ENCODE assay signal across 8 cellular contexts in the genomic region with DNA sequence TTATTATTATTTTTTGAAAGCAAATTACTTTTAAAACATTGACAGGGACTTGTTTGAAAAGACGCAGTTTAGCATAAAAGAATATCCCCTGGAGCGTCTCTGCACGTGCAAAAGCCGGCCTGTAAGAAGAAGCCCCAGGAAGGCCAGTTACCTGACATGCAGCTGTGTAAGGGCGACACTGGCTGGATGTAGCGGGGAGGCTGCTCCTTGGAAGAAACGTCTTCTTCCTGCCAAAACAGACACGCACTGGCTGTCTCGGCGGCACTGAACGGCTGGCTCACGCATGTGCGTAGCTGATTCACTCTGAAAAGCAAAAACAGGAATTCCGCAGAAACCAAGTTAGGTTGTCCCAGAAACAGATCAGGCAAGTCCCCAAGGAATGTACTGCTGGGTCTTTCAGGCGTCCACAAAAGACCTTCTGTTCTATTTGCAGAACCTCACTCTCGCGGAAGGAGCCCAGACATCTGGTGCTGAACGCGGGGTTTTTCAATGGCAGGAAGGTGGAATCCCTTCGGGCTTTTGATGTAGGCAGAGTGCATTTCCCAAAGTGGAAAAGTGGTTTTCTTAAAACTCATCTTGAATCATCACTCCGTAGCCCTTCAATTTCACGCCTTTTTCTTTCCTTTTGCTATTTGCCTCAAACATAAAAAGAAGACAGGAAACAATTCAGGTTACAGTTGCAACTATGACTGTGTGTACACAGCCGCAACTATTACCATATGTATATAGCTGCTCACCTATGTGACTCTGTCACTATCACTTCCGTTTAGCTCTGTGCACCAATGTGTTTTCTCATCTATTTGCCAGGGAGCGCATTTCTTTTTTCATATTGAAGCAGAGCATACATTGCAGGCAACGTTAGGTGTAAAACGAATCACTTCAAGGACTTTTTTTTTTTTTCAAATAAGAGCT. TPM values are rescaled to one million over a fixed set of nuclear protein-coding genes. Genes with fewer than 3 reads are reported as not detected.
DNase-seq lines count a peak whose midpoint lies in the region; ATAC-seq and TF ChIP-seq lines count a peak whose summit lies in the region.

No MANE protein-coding gene starts in this region.

- DNase-seq in AG09319 (ENCODE audit: extremely low read depth, low read depth) (peak; percentile 16), anterior cingulate cortex (lab: John Stamatoyannopoulos, UW) (peak in 56 of 58 donors; percentile 0 to 75 (median 26)), kidney tubule cell (ENCODE audit: low spot score) (peak; percentile 7), testis (peak; percentile 13), HT-29 (ENCODE audit: low spot score) (no peak), NCI-H748 (lab: John Stamatoyannopoulos, UW; ENCODE audit: unreplicated experiment) (no peak)

- H3K27ac ChIP-seq in testis = no peak overlapping the region

- intact Hi-C loops in testis (cut with DNase I; ENCODE audit: low total_unique reads) = no loop called here

- ATAC-seq in HG02678 (IDR thresholded peaks at IDR 0.05; ENCODE audit: unreplicated experiment) (peak; percentile 53), GM21390 (IDR thresholded peaks at IDR 0.05; ENCODE audit: unreplicated experiment) (no peak)

- TF ChIP-seq POLR2A in testis (IDR thresholded peaks at IDR 0.05) = no peak

- WGBS in testis, 2 donors = 46% methylated on average over 15 to 24 of the region's 27 CpGs

- no peak overlapping the region for H3K4me3 ChIP-seq in testis

- H3K36me3 ChIP-seq in testis (ENCODE audit: low read depth, missing control alignments) = no peaks in the 10 kb centered on the region

- no peaks in the 10 kb centered on the region for H3K4me1 ChIP-seq in testis

- TF ChIP-seq CTCF in AG09319 (IDR thresholded peaks at IDR 0.05; ENCODE audit: low read depth, low read length) (peak; percentile 30), testis (IDR thresholded peaks at IDR 0.05) (no peak)

- H3K27me3 ChIP-seq in testis = no peaks in the 10 kb centered on the region

- H3K9me3 ChIP-seq in testis = no peaks in the 10 kb centered on the region

RNA-seq across cellular contexts. Expression of gene ARSH, which starts 38.1 kb away (rescaled TPM):
- under 1 TPM in 1 of 2 donors, not detected in 1; 0.25 TPM for total RNA-seq in testis
- not detected for polyA plus RNA-seq in testis (ENCODE audit: insufficient read depth, low read depth, low replicate concordance)
- total RNA-seq in HT-29 (2014; rRNA removed; shearing (Covaris generic)) = 0.08 and 0.23 TPM in 2 replicates

RNA-seq across cellular contexts. Expression of gene ARSD, which starts 39.1 kb away (rescaled TPM):
- 10 to 100 TPM; 25.4 to 37.0 TPM for total RNA-seq in testis
- 14.6 TPM for polyA plus RNA-seq in testis (ENCODE audit: insufficient read depth, low read depth, low replicate concordance)
- 22.3 and 35.2 TPM in 2 replicates for total RNA-seq in HT-29 (2014; rRNA removed; shearing (Covaris generic))

Comparison
In these comparisons a context has a peak if more than half of its experiments do, and no peak if none do; other contexts are left out.
1. DNase-seq: peak in AG09319 (single experiment), anterior cingulate cortex (56 of 58), kidney tubule cell (single experiment) and testis (single experiment); none in HT-29 (single experiment) and NCI-H748 (single experiment).